Comparison of ENCODE assay signal across 1 cellular context in the genomic region with DNA sequence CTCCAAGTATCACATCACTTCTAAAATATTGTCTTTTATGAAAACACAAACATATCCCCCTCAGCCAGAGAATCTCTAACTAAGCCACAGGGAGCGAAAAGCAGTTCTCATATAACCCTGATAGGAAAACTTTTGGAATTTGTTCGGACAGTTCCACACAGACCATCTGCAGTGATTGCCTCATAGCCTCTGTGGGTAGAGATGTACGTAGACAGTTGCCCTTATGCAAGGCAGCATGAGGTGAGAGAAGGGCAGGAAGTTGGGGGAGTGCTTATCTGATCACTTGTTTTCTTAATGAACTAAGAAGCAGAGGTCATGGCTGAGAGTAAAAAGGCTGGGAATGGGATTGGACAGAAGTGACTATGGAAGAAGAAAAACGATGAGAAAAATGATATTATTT.
TF ChIP-seq lines count a peak whose summit lies in the region.

No MANE protein-coding gene starts in this region.

TF ChIP-seq in HepG2, 621 proteins besides CTCF, POLR2A, EP300 and RAD21 (continued from another document and continues in another):
- TF ChIP-seq, protein P1, sequence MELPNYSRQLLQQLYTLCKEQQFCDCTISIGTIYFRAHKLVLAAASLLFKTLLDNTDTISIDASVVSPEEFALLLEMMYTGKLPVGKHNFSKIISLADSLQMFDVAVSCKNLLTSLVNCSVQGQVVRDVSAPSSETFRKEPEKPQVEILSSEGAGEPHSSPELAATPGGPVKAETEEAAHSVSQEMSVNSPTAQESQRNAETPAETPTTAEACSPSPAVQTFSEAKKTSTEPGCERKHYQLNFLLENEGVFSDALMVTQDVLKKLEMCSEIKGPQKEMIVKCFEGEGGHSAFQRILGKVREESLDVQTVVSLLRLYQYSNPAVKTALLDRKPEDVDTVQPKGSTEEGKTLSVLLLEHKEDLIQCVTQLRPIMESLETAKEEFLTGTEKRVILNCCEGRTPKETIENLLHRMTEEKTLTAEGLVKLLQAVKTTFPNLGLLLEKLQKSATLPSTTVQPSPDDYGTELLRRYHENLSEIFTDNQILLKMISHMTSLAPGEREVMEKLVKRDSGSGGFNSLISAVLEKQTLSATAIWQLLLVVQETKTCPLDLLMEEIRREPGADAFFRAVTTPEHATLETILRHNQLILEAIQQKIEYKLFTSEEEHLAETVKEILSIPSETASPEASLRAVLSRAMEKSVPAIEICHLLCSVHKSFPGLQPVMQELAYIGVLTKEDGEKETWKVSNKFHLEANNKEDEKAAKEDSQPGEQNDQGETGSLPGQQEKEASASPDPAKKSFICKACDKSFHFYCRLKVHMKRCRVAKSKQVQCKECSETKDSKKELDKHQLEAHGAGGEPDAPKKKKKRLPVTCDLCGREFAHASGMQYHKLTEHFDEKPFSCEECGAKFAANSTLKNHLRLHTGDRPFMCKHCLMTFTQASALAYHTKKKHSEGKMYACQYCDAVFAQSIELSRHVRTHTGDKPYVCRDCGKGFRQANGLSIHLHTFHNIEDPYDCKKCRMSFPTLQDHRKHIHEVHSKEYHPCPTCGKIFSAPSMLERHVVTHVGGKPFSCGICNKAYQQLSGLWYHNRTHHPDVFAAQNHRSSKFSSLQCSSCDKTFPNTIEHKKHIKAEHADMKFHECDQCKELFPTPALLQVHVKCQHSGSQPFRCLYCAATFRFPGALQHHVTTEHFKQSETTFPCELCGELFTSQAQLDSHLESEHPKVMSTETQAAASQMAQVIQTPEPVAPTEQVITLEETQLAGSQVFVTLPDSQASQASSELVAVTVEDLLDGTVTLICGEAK (IDR thresholded peaks at IDR 0.05) = no peak
- TF ChIP-seq, protein P1 (CRISPR knock-in tag; IDR thresholded peaks at IDR 0.05) = no peak; the same call in 1 of the 2 replicates
- TF ChIP-seq, protein P2, sequence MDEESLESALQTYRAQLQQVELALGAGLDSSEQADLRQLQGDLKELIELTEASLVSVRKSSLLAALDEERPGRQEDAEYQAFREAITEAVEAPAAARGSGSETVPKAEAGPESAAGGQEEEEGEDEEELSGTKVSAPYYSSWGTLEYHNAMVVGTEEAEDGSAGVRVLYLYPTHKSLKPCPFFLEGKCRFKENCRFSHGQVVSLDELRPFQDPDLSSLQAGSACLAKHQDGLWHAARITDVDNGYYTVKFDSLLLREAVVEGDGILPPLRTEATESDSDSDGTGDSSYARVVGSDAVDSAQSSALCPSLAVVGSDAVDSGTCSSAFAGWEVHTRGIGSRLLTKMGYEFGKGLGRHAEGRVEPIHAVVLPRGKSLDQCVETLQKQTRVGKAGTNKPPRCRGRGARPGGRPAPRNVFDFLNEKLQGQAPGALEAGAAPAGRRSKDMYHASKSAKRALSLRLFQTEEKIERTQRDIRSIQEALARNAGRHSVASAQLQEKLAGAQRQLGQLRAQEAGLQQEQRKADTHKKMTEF (CRISPR knock-in tag; IDR thresholded peaks at IDR 0.05) = peak; percentile 97
- TF ChIP-seq, protein P3, sequence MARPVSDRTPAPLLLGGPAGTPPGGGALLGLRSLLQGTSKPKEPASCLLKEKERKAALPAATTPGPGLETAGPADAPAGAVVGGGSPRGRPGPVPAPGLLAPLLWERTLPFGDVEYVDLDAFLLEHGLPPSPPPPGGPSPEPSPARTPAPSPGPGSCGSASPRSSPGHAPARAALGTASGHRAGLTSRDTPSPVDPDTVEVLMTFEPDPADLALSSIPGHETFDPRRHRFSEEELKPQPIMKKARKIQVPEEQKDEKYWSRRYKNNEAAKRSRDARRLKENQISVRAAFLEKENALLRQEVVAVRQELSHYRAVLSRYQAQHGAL (CRISPR knock-in tag; IDR thresholded peaks at IDR 0.05; ENCODE audit: not compliant biosample characterization) = no peak
- TF ChIP-seq ZNF781 (CRISPR knock-in tag; IDR thresholded peaks at IDR 0.05; ENCODE audit: borderline replicate concordance, not compliant biosample characterization) (no peak), SMARCC2 (IDR thresholded peaks at IDR 0.05) (0 out of 2 replicates have a peak, but pooled peaks have one; percentile 7), ZNF205 (CRISPR knock-in tag; IDR thresholded peaks at IDR 0.05) (peak; percentile 66; the same call in 1 of the 2 replicates), TBL1XR1 (IDR thresholded peaks at IDR 0.05; ENCODE audit: borderline replicate concordance, low read length, partially characterized antibody) (peak; percentile 83), ZFP36L2 (CRISPR knock-in tag; IDR thresholded peaks at IDR 0.05) (no peak), NCOA5 (CRISPR knock-in tag; IDR thresholded peaks at IDR 0.05) (no peak), ZNF138 (CRISPR knock-in tag; IDR thresholded peaks at IDR 0.05; ENCODE audit: low read depth) (no peak), CEBPB (IDR thresholded peaks at IDR 0.05; ENCODE audit: borderline replicate concordance, low read depth, low read length) (peak; percentile 99), ZNF567 (CRISPR knock-in tag; IDR thresholded peaks at IDR 0.05; ENCODE audit: borderline replicate concordance) (no peak), HCFC1 (IDR thresholded peaks at IDR 0.05; ENCODE audit: low read depth, low read length) (no peak), ARHGAP35 (CRISPR knock-in tag; IDR thresholded peaks at IDR 0.05; ENCODE audit: borderline replicate concordance) (no peak), KDM5B (CRISPR knock-in tag; IDR thresholded peaks at IDR 0.05; ENCODE audit: borderline replicate concordance) (no peak), CAMTA2 (CRISPR knock-in tag; IDR thresholded peaks at IDR 0.05; ENCODE audit: borderline replicate concordance) (no peak), ZNF747 (CRISPR knock-in tag; IDR thresholded peaks at IDR 0.05; ENCODE audit: borderline replicate concordance) (no peak; the same call in 1 of the 2 replicates), KLF9 (CRISPR knock-in tag; IDR thresholded peaks at IDR 0.05; ENCODE audit: low read depth) (peak; percentile 91; the same call in 1 of the 2 replicates), TEAD2 (CRISPR knock-in tag; IDR thresholded peaks at IDR 0.05) (no peak), MAFK (conservative IDR thresholded peaks at IDR 0.05 in 1 of 2, IDR thresholded peaks at IDR 0.05 in 1 of 2; ENCODE audit: low read length in 2 of 2) (no peak), ZNF788 (CRISPR knock-in tag; IDR thresholded peaks at IDR 0.05; ENCODE audit: borderline replicate concordance) (peak; percentile 68; the same call in 1 of the 2 replicates), ZNF24 (IDR thresholded peaks at IDR 0.05) (0 out of 2 replicates have a peak, but pooled peaks have one; percentile 35), ZNF446 (CRISPR knock-in tag; IDR thresholded peaks at IDR 0.05) (no peak), MAFG (CRISPR knock-in tag; IDR thresholded peaks at IDR 0.05) (no peak), SNAPC2 (CRISPR knock-in tag; IDR thresholded peaks at IDR 0.05) (peak; percentile 93), TCF7L2 (IDR thresholded peaks at IDR 0.05; ENCODE audit: low read depth, low read length) (no peak), HNRNPUL1 (IDR thresholded peaks at IDR 0.05; ENCODE audit: low read depth, low read length) (no peak)
- TF ChIP-seq, protein P4, sequence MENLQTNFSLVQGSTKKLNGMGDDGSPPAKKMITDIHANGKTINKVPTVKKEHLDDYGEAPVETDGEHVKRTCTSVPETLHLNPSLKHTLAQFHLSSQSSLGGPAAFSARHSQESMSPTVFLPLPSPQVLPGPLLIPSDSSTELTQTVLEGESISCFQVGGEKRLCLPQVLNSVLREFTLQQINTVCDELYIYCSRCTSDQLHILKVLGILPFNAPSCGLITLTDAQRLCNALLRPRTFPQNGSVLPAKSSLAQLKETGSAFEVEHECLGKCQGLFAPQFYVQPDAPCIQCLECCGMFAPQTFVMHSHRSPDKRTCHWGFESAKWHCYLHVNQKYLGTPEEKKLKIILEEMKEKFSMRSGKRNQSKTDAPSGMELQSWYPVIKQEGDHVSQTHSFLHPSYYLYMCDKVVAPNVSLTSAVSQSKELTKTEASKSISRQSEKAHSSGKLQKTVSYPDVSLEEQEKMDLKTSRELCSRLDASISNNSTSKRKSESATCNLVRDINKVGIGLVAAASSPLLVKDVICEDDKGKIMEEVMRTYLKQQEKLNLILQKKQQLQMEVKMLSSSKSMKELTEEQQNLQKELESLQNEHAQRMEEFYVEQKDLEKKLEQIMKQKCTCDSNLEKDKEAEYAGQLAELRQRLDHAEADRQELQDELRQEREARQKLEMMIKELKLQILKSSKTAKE (CRISPR knock-in tag; IDR thresholded peaks at IDR 0.05; ENCODE audit: borderline replicate concordance) = peak; percentile 99
- TF ChIP-seq, protein P5, sequence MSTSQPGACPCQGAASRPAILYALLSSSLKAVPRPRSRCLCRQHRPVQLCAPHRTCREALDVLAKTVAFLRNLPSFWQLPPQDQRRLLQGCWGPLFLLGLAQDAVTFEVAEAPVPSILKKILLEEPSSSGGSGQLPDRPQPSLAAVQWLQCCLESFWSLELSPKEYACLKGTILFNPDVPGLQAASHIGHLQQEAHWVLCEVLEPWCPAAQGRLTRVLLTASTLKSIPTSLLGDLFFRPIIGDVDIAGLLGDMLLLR (CRISPR knock-in tag; IDR thresholded peaks at IDR 0.05) = no peak
- TF ChIP-seq, protein P6, sequence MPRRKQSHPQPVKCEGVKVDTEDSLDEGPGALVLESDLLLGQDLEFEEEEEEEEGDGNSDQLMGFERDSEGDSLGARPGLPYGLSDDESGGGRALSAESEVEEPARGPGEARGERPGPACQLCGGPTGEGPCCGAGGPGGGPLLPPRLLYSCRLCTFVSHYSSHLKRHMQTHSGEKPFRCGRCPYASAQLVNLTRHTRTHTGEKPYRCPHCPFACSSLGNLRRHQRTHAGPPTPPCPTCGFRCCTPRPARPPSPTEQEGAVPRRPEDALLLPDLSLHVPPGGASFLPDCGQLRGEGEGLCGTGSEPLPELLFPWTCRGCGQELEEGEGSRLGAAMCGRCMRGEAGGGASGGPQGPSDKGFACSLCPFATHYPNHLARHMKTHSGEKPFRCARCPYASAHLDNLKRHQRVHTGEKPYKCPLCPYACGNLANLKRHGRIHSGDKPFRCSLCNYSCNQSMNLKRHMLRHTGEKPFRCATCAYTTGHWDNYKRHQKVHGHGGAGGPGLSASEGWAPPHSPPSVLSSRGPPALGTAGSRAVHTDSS (CRISPR knock-in tag; conservative IDR thresholded peaks at IDR 0.05) = no peak
- TF ChIP-seq, protein P7, sequence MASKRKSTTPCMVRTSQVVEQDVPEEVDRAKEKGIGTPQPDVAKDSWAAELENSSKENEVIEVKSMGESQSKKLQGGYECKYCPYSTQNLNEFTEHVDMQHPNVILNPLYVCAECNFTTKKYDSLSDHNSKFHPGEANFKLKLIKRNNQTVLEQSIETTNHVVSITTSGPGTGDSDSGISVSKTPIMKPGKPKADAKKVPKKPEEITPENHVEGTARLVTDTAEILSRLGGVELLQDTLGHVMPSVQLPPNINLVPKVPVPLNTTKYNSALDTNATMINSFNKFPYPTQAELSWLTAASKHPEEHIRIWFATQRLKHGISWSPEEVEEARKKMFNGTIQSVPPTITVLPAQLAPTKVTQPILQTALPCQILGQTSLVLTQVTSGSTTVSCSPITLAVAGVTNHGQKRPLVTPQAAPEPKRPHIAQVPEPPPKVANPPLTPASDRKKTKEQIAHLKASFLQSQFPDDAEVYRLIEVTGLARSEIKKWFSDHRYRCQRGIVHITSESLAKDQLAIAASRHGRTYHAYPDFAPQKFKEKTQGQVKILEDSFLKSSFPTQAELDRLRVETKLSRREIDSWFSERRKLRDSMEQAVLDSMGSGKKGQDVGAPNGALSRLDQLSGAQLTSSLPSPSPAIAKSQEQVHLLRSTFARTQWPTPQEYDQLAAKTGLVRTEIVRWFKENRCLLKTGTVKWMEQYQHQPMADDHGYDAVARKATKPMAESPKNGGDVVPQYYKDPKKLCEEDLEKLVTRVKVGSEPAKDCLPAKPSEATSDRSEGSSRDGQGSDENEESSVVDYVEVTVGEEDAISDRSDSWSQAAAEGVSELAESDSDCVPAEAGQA (IDR thresholded peaks at IDR 0.05; ENCODE audit: low read depth) = peak; percentile 91
- TF ChIP-seq, protein P7 (CRISPR knock-in tag; IDR thresholded peaks at IDR 0.05; ENCODE audit: borderline replicate concordance) = no peak
- TF ChIP-seq, protein P8, sequence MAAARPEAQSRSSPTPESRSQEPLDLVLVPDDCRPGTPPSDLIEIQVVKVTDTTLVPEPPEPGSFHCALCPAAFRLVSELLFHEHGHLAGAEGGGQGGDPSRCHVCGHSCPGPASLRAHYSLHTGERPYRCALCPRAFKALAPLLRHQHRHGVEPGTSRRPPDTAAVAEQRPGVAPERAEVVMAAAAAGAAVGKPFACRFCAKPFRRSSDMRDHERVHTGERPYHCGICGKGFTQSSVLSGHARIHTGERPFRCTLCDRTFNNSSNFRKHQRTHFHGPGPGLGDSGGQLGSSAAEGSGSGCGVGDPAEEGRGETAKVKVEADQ (CRISPR knock-in tag; IDR thresholded peaks at IDR 0.05; ENCODE audit: borderline replicate concordance) = no peak
